8 cellular contexts compared by ENCODE assay signal in genomic region chr20:32535953-32536823, GRCh38. TPM values are rescaled to one million over a fixed set of nuclear protein-coding genes. Genes with fewer than 3 reads are reported as not detected.
DNase-seq lines count a peak whose midpoint lies in the region; ATAC-seq, FAIRE-seq and TF ChIP-seq lines count a peak whose summit lies in the region.

No MANE protein-coding gene starts in this region.

- peaks cover 10% of the 10 kb centered on the region for H3K4me1 ChIP-seq in BE2C
- peaks cover 26% of the 10 kb centered on the region for H3K4me1 ChIP-seq in left ventricle myocardium inferior
- no peaks in the 10 kb centered on the region for H3K4me1 ChIP-seq in prostate gland (replicated peaks)

- TF ChIP-seq CTCF in BE2C (IDR thresholded peaks at IDR 0.05; ENCODE audit: low read depth, low read length) (peak; percentile 8; the same call in 1 of the 2 replicates), left ventricle myocardium inferior (IDR thresholded peaks at IDR 0.05; ENCODE audit: borderline replicate concordance) (no peak), prostate gland (IDR thresholded peaks at IDR 0.05) (no peak)

- DNase-seq in BE2C (peak; percentile 77), MG63 (peak; percentile 37), SK-N-DZ (ENCODE audit: low spot score) (peak; percentile 90), left ventricle myocardium inferior (peak; percentile 48), prostate gland (ENCODE audit: low spot score) (no peak), H54 (ENCODE audit: insufficient read length, low spot score) (no peak)
- peak; percentile 73 to 79 for DNase-seq in activated naive CD4-positive, alpha-beta T cell treated with anti-CD3 and anti-CD28 coated beads, Interleukin-2, amount 50 U/mL, for 72 hours (ENCODE audit: low spot score in 2 of 2)

- H3K9me3 ChIP-seq in BE2C (no peaks in the 10 kb centered on the region), MG63 (no peaks in the 10 kb centered on the region), left ventricle myocardium inferior (replicated peaks) (no peaks in the 10 kb centered on the region), prostate gland (no peaks in the 10 kb centered on the region)

- WGBS in prostate gland = 6% methylated on average over 40 of the region's 68 CpGs

- FAIRE-seq in H54 (lab: Jason Lieb, UNC) = no peak

- H3K36me3 Mint-ChIP-seq in activated naive CD4-positive, alpha-beta T cell treated with anti-CD3 and anti-CD28 coated beads, Interleukin-2, amount 50 U/mL, for 72 hours = peaks cover 0 to 9% of the 10 kb centered on the region in 2 donors

- intact Hi-C loops in left ventricle myocardium inferior (cut with micrococcal nuclease) (no loop called here), prostate gland (cut with DNase I) (no loop called here)

- no peaks in the 10 kb centered on the region for H3K9me3 Mint-ChIP-seq in activated naive CD4-positive, alpha-beta T cell treated with anti-CD3 and anti-CD28 coated beads, Interleukin-2, amount 50 U/mL, for 72 hours

- peak; percentile 54 for ATAC-seq in GM19395 (IDR thresholded peaks at IDR 0.05; ENCODE audit: unreplicated experiment)
- peak; percentile 48 to 66 for ATAC-seq in activated naive CD4-positive, alpha-beta T cell treated with anti-CD3 and anti-CD28 coated beads, Interleukin-2, amount 50 U/mL, for 72 hours

- TF ChIP-seq POLR2A in prostate gland (IDR thresholded peaks at IDR 0.05) = no peak
- no peak for TF ChIP-seq POLR2A in H54 (IDR thresholded peaks at IDR 0.05; ENCODE audit: low read depth, low read length)

- no peaks in the 10 kb centered on the region for H3K27me3 ChIP-seq in BE2C
- H3K27me3 ChIP-seq in MG63 = no peaks in the 10 kb centered on the region
- peaks cover 22% of the 10 kb centered on the region for H3K27me3 ChIP-seq in left ventricle myocardium inferior (ENCODE audit: low read depth)
- H3K27me3 ChIP-seq in prostate gland (replicated peaks; ENCODE audit: insufficient read depth) = no peaks in the 10 kb centered on the region

- H3K4me3 ChIP-seq in BE2C (ENCODE audit: low read depth, low read length) = peak overlapping the region; percentile 48
- H3K4me3 ChIP-seq in MG63 = peak overlapping the region; percentile 30
- H3K4me3 ChIP-seq in left ventricle myocardium inferior = peak overlapping the region; percentile 70
- peak overlapping the region; percentile 40 to 48 for H3K4me3 ChIP-seq in prostate gland

- no peaks in the 10 kb centered on the region for H3K36me3 ChIP-seq in BE2C
- H3K36me3 ChIP-seq in MG63 = no peaks in the 10 kb centered on the region
- H3K36me3 ChIP-seq in left ventricle myocardium inferior = no peaks in the 10 kb centered on the region
- no peaks in the 10 kb centered on the region for H3K36me3 ChIP-seq in prostate gland

- H3K27ac ChIP-seq in left ventricle myocardium inferior (replicated peaks) = peak overlapping the region; percentile 40
- peak overlapping the region in 1 of 2 donors; percentile 20 for H3K27ac ChIP-seq in prostate gland

- H3K27ac Mint-ChIP-seq in activated naive CD4-positive, alpha-beta T cell treated with anti-CD3 and anti-CD28 coated beads, Interleukin-2, amount 50 U/mL, for 72 hours = peak overlapping the region; percentile 83 to 89

RNA-seq across cellular contexts. Expression of gene NOL4L, which starts 48.9 kb away (rescaled TPM):
- 86.2 TPM for polyA plus RNA-seq in BE2C (2012; ENCODE audit: insufficient read depth, insufficient read length, low read depth)
- total RNA-seq in MG63 (2014; rRNA removed; shearing (Covaris generic); ENCODE audit: low replicate concordance) = 1.3 and 1.8 TPM in 2 replicates
- 28.6 and 29.6 TPM in 2 replicates for polyA plus RNA-seq in SK-N-DZ (2014; cell fraction: cytosol; rRNA removed)
- polyA plus RNA-seq in SK-N-DZ (2014; cell fraction: nucleus; rRNA removed) = 40.7 and 52.5 TPM in 2 replicates
- 10 to 100 TPM; 21.2 to 30.7 TPM for total RNA-seq in activated naive CD4-positive, alpha-beta T cell treated with anti-CD3 and anti-CD28 coated beads, Interleukin-2, amount 50 U/mL, for 72 hours
- 5.6 TPM for total RNA-seq in left ventricle myocardium inferior
- total RNA-seq in prostate gland = 10 to 100 TPM; 18.0 to 59.7 TPM

Comparison
In these comparisons a context has a peak if more than half of its experiments do, and no peak if none do; other contexts are left out.
1. DNase-seq: peak in BE2C (single experiment), MG63 (single experiment), SK-N-DZ (single experiment), activated naive CD4-positive, alpha-beta T cell treated with anti-CD3 and anti-CD28 coated beads, Interleukin-2, amount 50 U/mL, for 72 hours (2 of 2) and left ventricle myocardium inferior (single experiment); none in prostate gland (single experiment) and H54 (single experiment).
2. Peak in every context shown above with its lines, with median percentiles within 50 percentile points of each other: H3K4me3 ChIP-seq.